ENCODE assay signal across 17 cellular contexts in genomic region chr1:12140676-12141532, GRCh38.
"Had no signal": no experiment of that assay in that cellular context is flagged by ENCODE, and none has a peak within 500 bp of the region (broad histone marks: within the 10 kb centered on the region; RNA-seq: fewer than 3 reads in every experiment).

No MANE protein-coding gene starts in this region.

- H3K9me3 ChIP-seq: gastrocnemius medialis, pancreas, suprapubic skin, upper lobe of left lung had no signal

- H3K4me1 ChIP-seq: pancreas had no signal

- DNase-seq: activated CD4-positive, alpha-beta T cell treated with anti-CD3 and anti-CD28 coated beads for 48 hours; activated naive CD4-positive, alpha-beta T cell treated with anti-CD3 and anti-CD28 coated beads for 36 hours; activated T-cell treated with anti-CD3 and anti-CD28 coated beads for 4 hours; cortex of kidney; effector memory CD4-positive, alpha-beta T cell; gastrocnemius medialis; nephron progenitor cell; stimulated activated naive CD4-positive, alpha-beta T cell; T-helper 1 cell; WERI-Rb-1 had no signal

- FAIRE-seq: astrocyte, pancreas had no signal

- H3K9me3 Mint-ChIP-seq: activated naive CD4-positive, alpha-beta T cell treated with anti-CD3 and anti-CD28 coated beads for 36 hours; activated T-helper 17 cell treated with anti-CD3 and anti-CD28 coated beads, Interleukin-2, amount 50 U/mL, for 72 hours; nephron progenitor cell had no signal

- H3K4me3 ChIP-seq: gastrocnemius medialis, lung, pancreas, smooth muscle cell, suprapubic skin, upper lobe of left lung had no signal

- H3K27me3 Mint-ChIP-seq: activated T-helper 17 cell treated with anti-CD3 and anti-CD28 coated beads, Interleukin-2, amount 50 U/mL, for 72 hours had no signal

- H3K36me3 ChIP-seq: gastrocnemius medialis, pancreas, suprapubic skin, upper lobe of left lung, WERI-Rb-1 had no signal

- H3K27ac ChIP-seq: gastrocnemius medialis, pancreas, suprapubic skin, upper lobe of left lung, WERI-Rb-1 had no signal

- H3K4me3 Mint-ChIP-seq: activated naive CD4-positive, alpha-beta T cell treated with anti-CD3 and anti-CD28 coated beads for 36 hours; activated T-helper 17 cell treated with anti-CD3 and anti-CD28 coated beads, Interleukin-2, amount 50 U/mL, for 72 hours; nephron progenitor cell had no signal

- H3K27me3 ChIP-seq: gastrocnemius medialis, pancreas, suprapubic skin, upper lobe of left lung had no signal

- H3K4me2 ChIP-seq: smooth muscle cell had no signal

- H3K27ac Mint-ChIP-seq: activated naive CD4-positive, alpha-beta T cell treated with anti-CD3 and anti-CD28 coated beads for 36 hours; activated T-helper 17 cell treated with anti-CD3 and anti-CD28 coated beads, Interleukin-2, amount 50 U/mL, for 72 hours had no signal

- ATAC-seq: activated T-helper 17 cell treated with anti-CD3 and anti-CD28 coated beads, Interleukin-2, amount 50 U/mL, for 72 hours; gastrocnemius medialis; pancreas had no signal
